1 cellular context compared by ENCODE assay signal in genomic region chr3:24519368-24520100, GRCh38.
TF ChIP-seq lines count a peak whose summit lies in the region.

No MANE protein-coding gene starts in this region.

TF ChIP-seq in HepG2, 621 proteins besides CTCF, POLR2A, EP300 and RAD21 (continued from another document and continues in another):
- TF ChIP-seq PRDM10 (CRISPR knock-in tag; IDR thresholded peaks at IDR 0.05; ENCODE audit: low read depth) (peak; percentile 72; the same call in 1 of the 2 replicates), ZMYM2 (CRISPR knock-in tag; IDR thresholded peaks at IDR 0.05) (no peak), MED13 (CRISPR knock-in tag; IDR thresholded peaks at IDR 0.05) (no peak), PBX2 (CRISPR knock-in tag; IDR thresholded peaks at IDR 0.05) (no peak), ZNF275 (CRISPR knock-in tag; IDR thresholded peaks at IDR 0.05; ENCODE audit: borderline replicate concordance) (no peak), CREB3 (CRISPR knock-in tag; IDR thresholded peaks at IDR 0.05) (no peak), MTERF4 (CRISPR knock-in tag; IDR thresholded peaks at IDR 0.05) (no peak), FOSL2 (CRISPR knock-in tag; IDR thresholded peaks at IDR 0.05) (peak; percentile 31), TCF7L2 (IDR thresholded peaks at IDR 0.05; ENCODE audit: low read depth, low read length) (peak; percentile 78), CEBPG (CRISPR knock-in tag; IDR thresholded peaks at IDR 0.05) (no peak), LCORL (IDR thresholded peaks at IDR 0.05) (no peak), LCORL (CRISPR knock-in tag; IDR thresholded peaks at IDR 0.05) (0 out of 2 replicates have a peak, but pooled peaks have one; percentile 14), ZNF367 (CRISPR knock-in tag; IDR thresholded peaks at IDR 0.05; ENCODE audit: borderline replicate concordance) (no peak), NFAT5 (CRISPR knock-in tag; IDR thresholded peaks at IDR 0.05) (no peak), ZHX2 (IDR thresholded peaks at IDR 0.05; ENCODE audit: low read depth) (no peak), ZHX2 (CRISPR knock-in tag; IDR thresholded peaks at IDR 0.05; ENCODE audit: borderline replicate concordance) (no peak), SALL2 (CRISPR knock-in tag; IDR thresholded peaks at IDR 0.05) (no peak), HOXA7 (CRISPR knock-in tag; IDR thresholded peaks at IDR 0.05) (no peak), GFI1 (CRISPR knock-in tag; IDR thresholded peaks at IDR 0.05; ENCODE audit: borderline replicate concordance) (no peak), GLMP (CRISPR knock-in tag; IDR thresholded peaks at IDR 0.05; ENCODE audit: borderline replicate concordance) (no peak), FLYWCH1 (CRISPR knock-in tag; IDR thresholded peaks at IDR 0.05) (no peak), MIER3 (CRISPR knock-in tag; IDR thresholded peaks at IDR 0.05; ENCODE audit: borderline replicate concordance) (0 out of 2 replicates have a peak, but pooled peaks have one; percentile 16), TFE3 (CRISPR knock-in tag; IDR thresholded peaks at IDR 0.05) (no peak), ARHGAP35 (CRISPR knock-in tag; IDR thresholded peaks at IDR 0.05; ENCODE audit: borderline replicate concordance) (no peak), NR2F6 (IDR thresholded peaks at IDR 0.05) (no peak), NR2F6 (CRISPR knock-in tag; IDR thresholded peaks at IDR 0.05) (no peak), ZNF704 (CRISPR knock-in tag; IDR thresholded peaks at IDR 0.05; ENCODE audit: borderline replicate concordance) (peak; percentile 26; the same call in 1 of the 2 replicates), ZNF766 (CRISPR knock-in tag; IDR thresholded peaks at IDR 0.05; ENCODE audit: borderline replicate concordance) (no peak), ZKSCAN5 (CRISPR knock-in tag; IDR thresholded peaks at IDR 0.05) (no peak), XBP1 (CRISPR knock-in tag; IDR thresholded peaks at IDR 0.05) (no peak), KDM4B (CRISPR knock-in tag; IDR thresholded peaks at IDR 0.05) (no peak), CCAR2 (optimal IDR thresholded peaks at IDR 0.05; ENCODE audit: low read depth, low read length) (no peak), JUNB (CRISPR knock-in tag; IDR thresholded peaks at IDR 0.05; ENCODE audit: borderline replicate concordance) (no peak), SMAD9 (CRISPR knock-in tag; IDR thresholded peaks at IDR 0.05) (no peak), SRY (CRISPR knock-in tag; IDR thresholded peaks at IDR 0.05) (no peak), SIX1 (CRISPR knock-in tag; IDR thresholded peaks at IDR 0.05; ENCODE audit: borderline replicate concordance) (no peak)
